8 cellular contexts compared by ENCODE assay signal in the genomic region with DNA sequence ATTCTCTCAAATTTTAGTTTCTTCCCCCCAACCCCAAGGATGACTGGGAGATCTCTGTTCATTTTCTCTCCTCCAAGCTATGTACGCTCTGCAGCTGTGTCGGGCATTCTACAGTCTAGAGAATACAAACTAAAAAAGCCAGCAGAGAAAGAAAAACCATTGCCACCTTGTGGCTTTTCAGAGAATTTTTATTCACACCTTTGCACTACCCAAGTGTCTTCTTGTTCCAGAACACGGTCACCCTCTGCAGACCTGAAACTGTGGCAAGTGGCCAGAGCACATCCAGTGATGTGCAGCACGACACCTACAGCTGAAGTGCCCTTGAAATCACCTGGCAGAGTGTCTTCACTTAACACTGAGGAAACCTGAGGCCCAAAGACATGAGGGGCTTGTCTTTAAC.
DNase-seq lines count a peak whose midpoint lies in the region; ATAC-seq, FAIRE-seq and TF ChIP-seq lines count a peak whose summit lies in the region.

No MANE protein-coding gene starts in this region.

- no peak overlapping the region for H3K9ac ChIP-seq in MM.1S (ENCODE audit: low read length)
- no peak overlapping the region for H3K9ac ChIP-seq in HepG2 (ENCODE audit: insufficient read depth, low read depth, low read length)

- in situ Hi-C loops in astrocyte of the cerebellum (cut with HindIII; ENCODE audit: low sequenced_read_pairs): no loop called here
- in situ Hi-C loops in HepG2 (cut with HindIII; ENCODE audit: extremely low pct_ligation_motif_present, low pct_unique_long_range_greater_than_20kb): no loop called here

- H3K27me3 ChIP-seq in MM.1S (replicated peaks; ENCODE audit: insufficient read depth, low read length) (no peaks in the 10 kb centered on the region), HepG2 (ENCODE audit: control insufficient read depth in 1 of 2, insufficient read depth in 2 of 2, low read length in 2 of 2) (no peaks in the 10 kb centered on the region)
- H3K27me3 ChIP-seq in effector memory CD4-positive, alpha-beta T cell (replicated peaks; ENCODE audit: control insufficient read depth, insufficient read depth, low read length, poor library complexity, severe bottlenecking): no peaks in the 10 kb centered on the region

- POLR2A ChIA-PET in HepG2 (lab: Yijun Ruan, JAX): no interaction called here

- WGBS in HepG2 (ENCODE audit: low lambda C conversion rate): 71% methylated on average over 4 of the region's 4 CpGs

- H3K4me2 ChIP-seq in MM.1S (ENCODE audit: low read depth, low read length) (no peak overlapping the region), HepG2 (ENCODE audit: low read depth, low read length) (no peak overlapping the region)

- no peaks in the 10 kb centered on the region for H3F3A ChIP-seq in MM.1S (ENCODE audit: insufficient read depth, low read length)

- H3K9me3 ChIP-seq in MM.1S (replicated peaks; ENCODE audit: insufficient read depth, low read length) (no peaks in the 10 kb centered on the region), HepG2 (ENCODE audit: low read length) (no peaks in the 10 kb centered on the region)
- no peaks in the 10 kb centered on the region for H3K9me3 ChIP-seq in effector memory CD4-positive, alpha-beta T cell (ENCODE audit: control insufficient read depth, low read length)

- no peaks in the 10 kb centered on the region for H3K9me2 ChIP-seq in MM.1S (replicated peaks; ENCODE audit: insufficient read depth, low read length)

- no peak for TF ChIP-seq RAD21 in HepG2 (CRISPR knock-in tag; IDR thresholded peaks at IDR 0.05)

- TF ChIP-seq CTCF in MM.1S (IDR thresholded peaks at IDR 0.05; ENCODE audit: low read length) (peak; percentile 48), astrocyte of the cerebellum (IDR thresholded peaks at IDR 0.05; ENCODE audit: low read depth, low read length, missing control alignments) (peak; percentile 29), HepG2 (CRISPR knock-in tag; IDR thresholded peaks at IDR 0.05) (no peak)

- H2AFZ ChIP-seq in MM.1S (ENCODE audit: low read length) (no peak overlapping the region), HepG2 (ENCODE audit: low read length) (no peak overlapping the region)

- DNase-seq in SIG-M5 treated with dmso at 0.1 percent for 504 hours (lab: John Stamatoyannopoulos, UW; ENCODE audit: unreplicated experiment): peak; percentile 28
- no peak for DNase-seq in SIG-M5 (lab: John Stamatoyannopoulos, UW)
- peak; percentile 53 for DNase-seq in MM.1S
- no peak for DNase-seq in astrocyte of the cerebellum (ENCODE audit: low read depth)
- peak; percentile 11 for DNase-seq in HepG2 (ENCODE audit: low spot score)
- no peak for DNase-seq in stimulated activated CD4-positive, alpha-beta T cell treated with anti-CD3 and anti-CD28 coated beads, Interleukin-2, amount 100 ng/mL, for 24 hours
- DNase-seq in effector memory CD4-positive, alpha-beta T cell: no peak
- DNase-seq in stimulated activated CD4-positive, alpha-beta T cell treated with anti-CD3 and anti-CD28 coated beads, Interleukin-4, amount 100 ng/mL, for 4 hours: no peak

- H3K36me3 ChIP-seq in MM.1S (replicated peaks; ENCODE audit: insufficient read depth, low read length) (no peaks in the 10 kb centered on the region), HepG2 (replicated peaks in 1 of 2; ENCODE audit: control insufficient read depth in 1 of 2, insufficient read depth in 2 of 2, low read length in 2 of 2) (no peaks in the 10 kb centered on the region)
- H3K36me3 ChIP-seq in effector memory CD4-positive, alpha-beta T cell (ENCODE audit: control insufficient read depth, insufficient read depth, low read length): no peaks in the 10 kb centered on the region

- intact Hi-C loops in HepG2 (cut with micrococcal nuclease; ENCODE audit: unreplicated experiment): loop anchor here (5.0 kb wide), 1 partner anchor 70 kb away; a partner anchor contains a TSS

- ATAC-seq in HepG2: peak; percentile 72

- CTCF ChIA-PET in HepG2 (lab: Yijun Ruan, JAX; ENCODE audit: low intra/inter-chr PET ratio, low total read pairs): no interaction called here

- no peak overlapping the region for H3K27ac ChIP-seq in MM.1S (ENCODE audit: low read length)
- no peak overlapping the region for H3K27ac ChIP-seq in HepG2 (ENCODE audit: extremely low read length, insufficient read depth, low read length)
- no peak overlapping the region for H3K27ac ChIP-seq in effector memory CD4-positive, alpha-beta T cell (ENCODE audit: insufficient read depth, low read length, poor library complexity, severe bottlenecking)

- TF ChIP-seq POLR2A in HepG2 (IDR thresholded peaks at IDR 0.05; ENCODE audit: insufficient read depth in 1 of 2, low read depth in 2 of 2, low read length in 2 of 2): no peak

- H3K4me1 ChIP-seq in MM.1S (ENCODE audit: low read length) (peaks cover 3% of the 10 kb centered on the region; the same call in 1 of the 2 replicates), HepG2 (ENCODE audit: insufficient read depth, low read length) (no peaks in the 10 kb centered on the region)
- H3K4me1 ChIP-seq in effector memory CD4-positive, alpha-beta T cell (ENCODE audit: control insufficient read depth, insufficient read depth, low read length, poor library complexity, severe bottlenecking): no peaks in the 10 kb centered on the region

- H3K4me3 ChIP-seq in MM.1S (ENCODE audit: low read length) (no peak overlapping the region), astrocyte of the cerebellum (ENCODE audit: low read depth, low read length) (no peak overlapping the region), HepG2 (replicated peaks in 1 of 3; ENCODE audit: insufficient read depth in 1 of 3, low read depth in 2 of 3, low read length in 3 of 3) (no peak overlapping the region)
- H3K4me3 ChIP-seq in effector memory CD4-positive, alpha-beta T cell (ENCODE audit: insufficient read depth, low read depth, low read length, poor library complexity, severe bottlenecking): no peak overlapping the region

- no peak for FAIRE-seq in HepG2 (lab: Jason Lieb, UNC)

- H3K79me2 ChIP-seq in MM.1S (ENCODE audit: low read length) (no peaks in the 10 kb centered on the region), HepG2 (ENCODE audit: insufficient read depth, low read length) (no peaks in the 10 kb centered on the region)

- no peak for TF ChIP-seq EP300 in HepG2 (IDR thresholded peaks at IDR 0.05; ENCODE audit: low read depth in 2 of 2, low read length in 2 of 2)
- TF ChIP-seq EP300 in HepG2 (CRISPR knock-in tag; IDR thresholded peaks at IDR 0.05; ENCODE audit: borderline replicate concordance): no peak

- no TSS peak for BruUV-seq in HepG2 (replicated peaks; lab: Mats Ljungman, UMichigan)

- H4K20me1 ChIP-seq in MM.1S (ENCODE audit: insufficient read depth, low read length) (no peaks in the 10 kb centered on the region), HepG2 (ENCODE audit: insufficient read depth, low read length) (no peaks in the 10 kb centered on the region)

TF ChIP-seq in HepG2, 621 proteins besides CTCF, POLR2A, EP300 and RAD21:
- TF ChIP-seq ZNF12 (CRISPR knock-in tag; IDR thresholded peaks at IDR 0.05): no peak
- TF ChIP-seq SMC3 (IDR thresholded peaks at IDR 0.05; ENCODE audit: low read length): peak; percentile 13; the same call in 1 of the 2 replicates
- TF ChIP-seq TEAD3 (CRISPR knock-in tag; optimal IDR thresholded peaks at IDR 0.05; ENCODE audit: borderline replicate concordance): no peak
- no peak for TF ChIP-seq ZNF33B (CRISPR knock-in tag; IDR thresholded peaks at IDR 0.05)
- peak; percentile 37; the same call in 1 of the 2 replicates for TF ChIP-seq STAG1 (CRISPR knock-in tag; IDR thresholded peaks at IDR 0.05)
- peak; percentile 92 for TF ChIP-seq TBX3 (IDR thresholded peaks at IDR 0.05; ENCODE audit: borderline replicate concordance)
- no peak for TF ChIP-seq ZNF251 (CRISPR knock-in tag; IDR thresholded peaks at IDR 0.05)
- no peak for TF ChIP-seq ZNF660 (CRISPR knock-in tag; IDR thresholded peaks at IDR 0.05; ENCODE audit: borderline replicate concordance, low read depth)
- peak; percentile 78; the same call in 1 of the 2 replicates for TF ChIP-seq TBX2 (CRISPR knock-in tag; IDR thresholded peaks at IDR 0.05; ENCODE audit: borderline replicate concordance)
- TF ChIP-seq, protein P1, sequence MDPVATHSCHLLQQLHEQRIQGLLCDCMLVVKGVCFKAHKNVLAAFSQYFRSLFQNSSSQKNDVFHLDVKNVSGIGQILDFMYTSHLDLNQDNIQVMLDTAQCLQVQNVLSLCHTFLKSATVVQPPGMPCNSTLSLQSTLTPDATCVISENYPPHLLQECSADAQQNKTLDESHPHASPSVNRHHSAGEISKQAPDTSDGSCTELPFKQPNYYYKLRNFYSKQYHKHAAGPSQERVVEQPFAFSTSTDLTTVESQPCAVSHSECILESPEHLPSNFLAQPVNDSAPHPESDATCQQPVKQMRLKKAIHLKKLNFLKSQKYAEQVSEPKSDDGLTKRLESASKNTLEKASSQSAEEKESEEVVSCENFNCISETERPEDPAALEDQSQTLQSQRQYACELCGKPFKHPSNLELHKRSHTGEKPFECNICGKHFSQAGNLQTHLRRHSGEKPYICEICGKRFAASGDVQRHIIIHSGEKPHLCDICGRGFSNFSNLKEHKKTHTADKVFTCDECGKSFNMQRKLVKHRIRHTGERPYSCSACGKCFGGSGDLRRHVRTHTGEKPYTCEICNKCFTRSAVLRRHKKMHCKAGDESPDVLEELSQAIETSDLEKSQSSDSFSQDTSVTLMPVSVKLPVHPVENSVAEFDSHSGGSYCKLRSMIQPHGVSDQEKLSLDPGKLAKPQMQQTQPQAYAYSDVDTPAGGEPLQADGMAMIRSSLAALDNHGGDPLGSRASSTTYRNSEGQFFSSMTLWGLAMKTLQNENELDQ (CRISPR knock-in tag; IDR thresholded peaks at IDR 0.05; ENCODE audit: borderline replicate concordance): no peak

Comparison
In these comparisons a context has a peak if more than half of its experiments do, and no peak if none do; other contexts are left out.
1. DNase-seq: peak in SIG-M5 treated with dmso at 0.1 percent for 504 hours (single experiment), MM.1S (single experiment) and HepG2 (single experiment); none in SIG-M5 (single experiment), astrocyte of the cerebellum (single experiment), stimulated activated CD4-positive, alpha-beta T cell treated with anti-CD3 and anti-CD28 coated beads, Interleukin-2, amount 100 ng/mL, for 24 hours (0 of 2), effector memory CD4-positive, alpha-beta T cell (0 of 3) and stimulated activated CD4-positive, alpha-beta T cell treated with anti-CD3 and anti-CD28 coated beads, Interleukin-4, amount 100 ng/mL, for 4 hours (0 of 2).